Comparison of ENCODE assay signal across 1 cellular context in the genomic region with DNA sequence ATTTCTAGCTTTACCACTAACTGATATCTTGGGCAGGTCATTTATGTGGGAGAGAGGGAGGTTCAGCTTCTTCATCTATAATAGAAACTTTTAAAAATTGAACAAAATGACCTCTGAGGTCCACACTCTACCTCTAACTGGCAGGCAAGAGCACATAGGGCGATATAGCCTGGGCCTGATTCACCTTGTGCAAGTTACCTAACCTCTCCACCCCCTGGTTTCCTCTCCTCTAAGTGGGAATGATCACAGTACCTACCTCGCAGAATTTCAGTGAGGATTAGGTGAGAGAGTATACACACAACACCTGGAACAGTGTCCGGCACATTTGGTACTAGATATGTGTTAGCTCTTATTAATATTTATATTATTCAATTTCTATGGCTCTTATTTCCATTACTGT.
TF ChIP-seq lines count a peak whose summit lies in the region.

No MANE protein-coding gene starts in this region.

TF ChIP-seq in K562, 482 proteins besides CTCF, POLR2A, EP300 and RAD21:
- TF ChIP-seq, protein P1, sequence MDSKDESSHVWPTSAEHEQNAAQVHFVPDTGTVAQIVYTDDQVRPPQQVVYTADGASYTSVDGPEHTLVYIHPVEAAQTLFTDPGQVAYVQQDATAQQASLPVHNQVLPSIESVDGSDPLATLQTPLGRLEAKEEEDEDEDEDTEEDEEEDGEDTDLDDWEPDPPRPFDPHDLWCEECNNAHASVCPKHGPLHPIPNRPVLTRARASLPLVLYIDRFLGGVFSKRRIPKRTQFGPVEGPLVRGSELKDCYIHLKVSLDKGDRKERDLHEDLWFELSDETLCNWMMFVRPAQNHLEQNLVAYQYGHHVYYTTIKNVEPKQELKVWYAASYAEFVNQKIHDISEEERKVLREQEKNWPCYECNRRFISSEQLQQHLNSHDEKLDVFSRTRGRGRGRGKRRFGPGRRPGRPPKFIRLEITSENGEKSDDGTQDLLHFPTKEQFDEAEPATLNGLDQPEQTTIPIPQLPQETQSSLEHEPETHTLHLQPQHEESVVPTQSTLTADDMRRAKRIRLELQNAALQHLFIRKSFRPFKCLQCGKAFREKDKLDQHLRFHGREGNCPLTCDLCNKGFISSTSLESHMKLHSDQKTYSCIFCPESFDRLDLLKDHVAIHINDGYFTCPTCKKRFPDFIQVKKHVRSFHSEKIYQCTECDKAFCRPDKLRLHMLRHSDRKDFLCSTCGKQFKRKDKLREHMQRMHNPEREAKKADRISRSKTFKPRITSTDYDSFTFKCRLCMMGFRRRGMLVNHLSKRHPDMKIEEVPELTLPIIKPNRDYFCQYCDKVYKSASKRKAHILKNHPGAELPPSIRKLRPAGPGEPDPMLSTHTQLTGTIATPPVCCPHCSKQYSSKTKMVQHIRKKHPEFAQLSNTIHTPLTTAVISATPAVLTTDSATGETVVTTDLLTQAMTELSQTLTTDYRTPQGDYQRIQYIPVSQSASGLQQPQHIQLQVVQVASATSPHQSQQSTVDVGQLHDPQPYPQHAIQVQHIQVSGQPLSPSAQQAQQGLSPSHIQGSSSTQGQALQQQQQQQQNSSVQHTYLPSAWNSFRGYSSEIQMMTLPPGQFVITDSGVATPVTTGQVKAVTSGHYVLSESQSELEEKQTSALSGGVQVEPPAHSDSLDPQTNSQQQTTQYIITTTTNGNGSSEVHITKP (IDR thresholded peaks at IDR 0.05; ENCODE audit: partially characterized antibody), result peak; percentile 13
- TF ChIP-seq BCOR (IDR thresholded peaks at IDR 0.05), result no peak
